ENCODE assay signal across 19 cellular contexts in genomic region chr7:95578299-95578855, GRCh38. TPM values are rescaled to one million over a fixed set of nuclear protein-coding genes. Genes with fewer than 3 reads are reported as not detected.
A peak's percentile ranks its signal among the peaks of the same experiment; 100 is the strongest.
DNase-seq lines count a peak whose midpoint lies in the region; ATAC-seq and TF ChIP-seq lines count a peak whose summit lies in the region.
"Had no signal": no experiment of that assay in that cellular context is flagged by ENCODE, and none has a peak within 500 bp of the region (broad histone marks: within the 10 kb centered on the region; RNA-seq: fewer than 3 reads in every experiment).

No MANE protein-coding gene starts in this region.

- H3K27ac ChIP-seq in hepatocyte (no peak overlapping the region), upper lobe of left lung (no peak overlapping the region)
- H3K27ac ChIP-seq: heart right ventricle, HL-60 had no signal

- BruUV-seq in Calu3 (replicated peaks; lab: Mats Ljungman, UMichigan) = no TSS peak

- peak overlapping the region; percentile 26 for H2AFZ ChIP-seq in hepatocyte

- 33% methylated on average over 3 of the region's 3 CpGs for WGBS in hepatocyte (ENCODE audit: low lambda C conversion rate, missing lambda C conversion rate)
- 54 to 58% methylated on average over 3 of the region's 3 CpGs for WGBS in upper lobe of left lung, 2 donors

- no peaks in the 10 kb centered on the region for H3K79me2 ChIP-seq in hepatocyte

- CTCF ChIA-PET in Calu3 (lab: Charles Lee) = no interaction called here

- TF ChIP-seq EP300 in upper lobe of left lung (IDR thresholded peaks at IDR 0.05) = no peak

- no peaks in the 10 kb centered on the region for H3K9me2 ChIP-seq in hepatocyte (replicated peaks; ENCODE audit: insufficient read depth)

- H3K9me3 ChIP-seq in hepatocyte (ENCODE audit: low read depth) = no peaks in the 10 kb centered on the region
- H3K9me3 ChIP-seq in upper lobe of left lung = no peaks in the 10 kb centered on the region
- H3K9me3 ChIP-seq: heart right ventricle had no signal

- no peak overlapping the region for H3K4me2 ChIP-seq in hepatocyte

- TF ChIP-seq CTCF in hepatocyte (IDR thresholded peaks at IDR 0.05; ENCODE audit: poor library complexity) (no peak), upper lobe of left lung (IDR thresholded peaks at IDR 0.05) (no peak), Calu3 (IDR thresholded peaks at IDR 0.05; ENCODE audit: unreplicated experiment) (no peak)

- no peaks in the 10 kb centered on the region for H3K27me3 Mint-ChIP-seq in Calu3 (ENCODE audit: unreplicated experiment)
- H3K27me3 Mint-ChIP-seq: activated CD4-positive, alpha-beta memory T cell treated with anti-CD3 and anti-CD28 coated beads for 36 hours had no signal

- intact Hi-C loops in Calu3 (cut with micrococcal nuclease; ENCODE audit: unreplicated experiment) = no loop called here

- no peak overlapping the region for H3K27ac Mint-ChIP-seq in Calu3 (ENCODE audit: unreplicated experiment)
- H3K27ac Mint-ChIP-seq: activated CD4-positive, alpha-beta memory T cell treated with anti-CD3 and anti-CD28 coated beads for 36 hours; activated T-helper 2 cell treated with anti-CD3 and anti-CD28 coated beads, Interferon-gamma antibody, Interleukin-2, Interleukin-4, amounts not matched to agents 10 μg/mL and 5 μg/mL and 100 μg/mL, durations not matched to agents 14 hours and 24 hours and 36 hours; CD4-positive, alpha-beta T cell; natural killer cell treated with Interleukin-12 subunit alpha and Interleukin-12 subunit beta and Interleukin-15 and Interleukin-18, amount 100 ng/mL, for 72 hours had no signal

- no peaks in the 10 kb centered on the region for H4K20me1 ChIP-seq in hepatocyte (ENCODE audit: insufficient read depth, poor library complexity, severe bottlenecking)

- no peak for ATAC-seq in HG03460 (IDR thresholded peaks at IDR 0.05; ENCODE audit: unreplicated experiment)
- ATAC-seq in upper lobe of left lung (ENCODE audit: low FRiP score in 2 of 2) = no peak
- ATAC-seq: heart right ventricle; natural killer cell treated with Interleukin-12 subunit alpha and Interleukin-12 subunit beta and Interleukin-15 and Interleukin-18, amount 100 ng/mL, for 72 hours had no signal

- H3K4me3 Mint-ChIP-seq in Calu3 (ENCODE audit: low read depth, unreplicated experiment) = no peak overlapping the region
- H3K4me3 Mint-ChIP-seq: activated CD4-positive, alpha-beta memory T cell treated with anti-CD3 and anti-CD28 coated beads for 36 hours; CD4-positive, alpha-beta T cell; natural killer cell treated with Interleukin-12 subunit alpha and Interleukin-12 subunit beta and Interleukin-15 and Interleukin-18, amount 100 ng/mL, for 72 hours had no signal

- H3K27me3 ChIP-seq in hepatocyte (no peaks in the 10 kb centered on the region), upper lobe of left lung (no peaks in the 10 kb centered on the region)
- H3K27me3 ChIP-seq: heart right ventricle had no signal

- DNase-seq in COLO829 (ENCODE audit: low spot score) = peak; percentile 66
- peak; percentile 86 for DNase-seq in NCI-H1417 treated with DMSO at 0.1 percent for 48 hours (lab: John Stamatoyannopoulos, UW)
- DNase-seq in NCI-H524 treated with DMSO at 0.1 percent for 48 hours (lab: John Stamatoyannopoulos, UW) = peak; percentile 98
- peak; percentile 7 for DNase-seq in hepatocyte (ENCODE audit: low spot score)
- DNase-seq in activated T-cell treated with anti-CD3 and anti-CD28 coated beads, Interleukin-2, amount 50 U/mL, for 48 hours = no peak
- no peak for DNase-seq in upper lobe of left lung
- no peak for DNase-seq in Calu3
- DNase-seq: activated CD4-positive, alpha-beta memory T cell treated with anti-CD3 and anti-CD28 coated beads for 36 hours; CD4-positive, alpha-beta T cell; cortex of kidney; heart right ventricle; Kasumi-1; NCI-H526 treated with DMSO at 0.1 percent for 48 hours; retina; stimulated activated CD4-positive, alpha-beta T cell treated with anti-CD3 and anti-CD28 coated beads, Interleukin-2, amount 100 ng/mL, for 48 hours had no signal

- no peak for TF ChIP-seq POLR2A in upper lobe of left lung (IDR thresholded peaks at IDR 0.05)

- no peaks in the 10 kb centered on the region for H3K36me3 ChIP-seq in hepatocyte (replicated peaks; ENCODE audit: insufficient read depth, low read depth)
- H3K36me3 ChIP-seq in upper lobe of left lung = peaks cover 0 to 3% (median 0%) of the 10 kb centered on the region in 4 donors

- peaks cover 2% of the 10 kb centered on the region for H3K9me3 Mint-ChIP-seq in Calu3 (ENCODE audit: low read depth, unreplicated experiment)
- H3K9me3 Mint-ChIP-seq: activated CD4-positive, alpha-beta memory T cell treated with anti-CD3 and anti-CD28 coated beads for 36 hours; activated T-helper 2 cell treated with anti-CD3 and anti-CD28 coated beads, Interferon-gamma antibody, Interleukin-2, Interleukin-4, amounts not matched to agents 10 μg/mL and 5 μg/mL and 100 μg/mL, durations not matched to agents 14 hours and 24 hours and 36 hours; CD4-positive, alpha-beta T cell; natural killer cell treated with Interleukin-12 subunit alpha and Interleukin-12 subunit beta and Interleukin-15 and Interleukin-18, amount 100 ng/mL, for 72 hours had no signal

- H3K4me1 ChIP-seq in hepatocyte (ENCODE audit: insufficient read depth) (no peaks in the 10 kb centered on the region), upper lobe of left lung (no peaks in the 10 kb centered on the region)
- H3K4me1 ChIP-seq: heart right ventricle had no signal

- no peaks in the 10 kb centered on the region for H3K4me1 Mint-ChIP-seq in Calu3 (ENCODE audit: low read depth, unreplicated experiment)

- no peaks in the 10 kb centered on the region for H3K36me3 Mint-ChIP-seq in Calu3 (ENCODE audit: insufficient read depth, unreplicated experiment)
- H3K36me3 Mint-ChIP-seq: activated CD4-positive, alpha-beta memory T cell treated with anti-CD3 and anti-CD28 coated beads for 36 hours had no signal

- H3K4me3 ChIP-seq in hepatocyte (no peak overlapping the region), upper lobe of left lung (no peak overlapping the region)
- H3K4me3 ChIP-seq: heart right ventricle had no signal

RNA-seq across cellular contexts. Expression of gene PDK4, which starts 17.9 kb away (rescaled TPM):
- total RNA-seq in hepatocyte (28.5 and 34.6 TPM in 2 replicates), upper lobe of left lung (100 to 1,000 TPM; 111 to 427 (median 160) TPM), Calu3 (2022) (6.5 and 7.1 TPM in 2 replicates)
- polyA plus RNA-seq in hepatocyte = 26.0 and 28.8 TPM in 2 replicates
- total RNA-seq: activated CD4-positive, alpha-beta memory T cell treated with anti-CD3 and anti-CD28 coated beads for 36 hours; activated T-helper 2 cell treated with anti-CD3 and anti-CD28 coated beads, Interferon-gamma antibody, Interleukin-2, Interleukin-4, amounts not matched to agents 10 μg/mL and 5 μg/mL and 100 μg/mL, durations not matched to agents 14 hours and 24 hours and 36 hours; CD4-positive, alpha-beta T cell had no signal

Comparison
In these comparisons a context has a peak if more than half of its experiments do, and no peak if none do; other contexts are left out.
1. DNase-seq: peak in COLO829 (single experiment), NCI-H1417 treated with DMSO at 0.1 percent for 48 hours (single experiment), NCI-H524 treated with DMSO at 0.1 percent for 48 hours (single experiment) and hepatocyte (single experiment); none in activated T-cell treated with anti-CD3 and anti-CD28 coated beads, Interleukin-2, amount 50 U/mL, for 48 hours (0 of 2), upper lobe of left lung (0 of 2) and Calu3 (single experiment).